Comparison of ENCODE assay signal across 1 cellular context in genomic region chr6:70456725-70457124, GRCh38.
TF ChIP-seq lines count a peak whose summit lies in the region.

No MANE protein-coding gene starts in this region.

TF ChIP-seq in K562, 482 proteins besides CTCF, POLR2A, EP300 and RAD21 (continued from another document):
- TF ChIP-seq ZNF277 (CRISPR knock-in tag; IDR thresholded peaks at IDR 0.05; ENCODE audit: borderline replicate concordance): no peak
- TF ChIP-seq ZFP30 (CRISPR knock-in tag; IDR thresholded peaks at IDR 0.05; ENCODE audit: borderline replicate concordance): no peak
